Comparison of ENCODE assay signal across 8 cellular contexts in the genomic region with DNA sequence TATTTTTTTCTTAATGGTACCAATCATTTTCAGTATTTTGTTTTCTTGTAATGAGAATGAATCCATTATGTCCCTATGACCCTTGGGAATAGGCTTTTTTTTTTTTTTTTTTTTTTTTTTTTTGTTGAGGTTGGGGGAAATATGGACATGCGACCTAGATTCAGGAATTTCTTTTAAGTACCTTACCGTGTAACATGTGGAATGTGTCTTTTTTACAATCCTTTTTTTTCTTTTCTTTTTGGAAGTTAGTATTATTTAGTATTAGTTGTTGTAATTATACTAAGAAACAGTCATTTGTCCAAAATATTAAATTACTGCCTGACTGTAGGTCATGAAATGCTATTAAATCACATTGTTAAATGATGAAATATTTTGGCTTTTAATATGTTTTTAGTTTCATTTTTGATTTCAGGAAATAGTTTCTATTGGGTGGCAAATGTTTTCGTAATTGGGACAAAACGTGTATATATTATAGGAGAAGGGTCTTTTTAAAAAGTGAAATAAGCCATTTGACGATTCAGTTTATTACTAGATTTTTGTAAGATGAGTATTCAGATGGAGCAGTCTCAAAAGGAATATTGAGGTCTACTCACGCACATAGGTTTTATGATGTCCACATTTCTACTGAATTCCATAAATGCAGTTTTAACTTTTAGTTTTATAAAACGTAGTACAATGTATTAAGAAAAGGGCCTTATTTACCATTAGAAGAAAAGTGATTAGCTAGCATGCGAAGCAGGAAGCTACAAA. TPM values are rescaled to one million over a fixed set of nuclear protein-coding genes. Genes with fewer than 3 reads are reported as not detected.
DNase-seq lines count a peak whose midpoint lies in the region; ATAC-seq and TF ChIP-seq lines count a peak whose summit lies in the region.

No MANE protein-coding gene starts in this region.

- H3K36me3 Mint-ChIP-seq in activated naive CD8-positive, alpha-beta T cell treated with anti-CD3 and anti-CD28 coated beads for 36 hours = peaks cover 18% of the 10 kb centered on the region

- H4K12ac ChIP-seq in trophoblast cell (ENCODE audit: low read depth, low read length) = no peak overlapping the region

- no peak overlapping the region for H2AFZ ChIP-seq in trophoblast cell (ENCODE audit: insufficient read depth, low read length, poor library complexity)

- H3K4me3 Mint-ChIP-seq in activated naive CD8-positive, alpha-beta T cell treated with anti-CD3 and anti-CD28 coated beads for 36 hours = peak overlapping the region; percentile 90

- H3K23ac ChIP-seq in trophoblast cell (ENCODE audit: low read length) = no peak overlapping the region

- peaks cover 0 to 51% of the 10 kb centered on the region in 2 donors for H3K4me1 ChIP-seq in right atrium auricular region
- H3K4me1 ChIP-seq in liver (ENCODE audit: control insufficient read depth in 4 of 4, insufficient read depth in 4 of 4, low read length in 3 of 4) = peaks cover 0 to 34% (median 23%) of the 10 kb centered on the region in 4 donors
- H3K4me1 ChIP-seq in trophoblast cell (ENCODE audit: control insufficient read depth in 1 of 2, insufficient read depth in 2 of 2, low read length in 2 of 2) = no peaks in the 10 kb centered on the region

- no peak overlapping the region for H3K4ac ChIP-seq in trophoblast cell (ENCODE audit: low read depth, low read length)

- no peaks in the 10 kb centered on the region for H3K27me3 Mint-ChIP-seq in activated naive CD8-positive, alpha-beta T cell treated with anti-CD3 and anti-CD28 coated beads for 36 hours

- peaks cover 25% of the 10 kb centered on the region for H3K79me1 ChIP-seq in trophoblast cell (ENCODE audit: low read length)

- peak overlapping the region; percentile 68 to 90 for H3K9ac ChIP-seq in liver (ENCODE audit: low read depth in 1 of 2, low read length in 2 of 2)
- no peak overlapping the region for H3K9ac ChIP-seq in trophoblast cell (ENCODE audit: low read length)

- TF ChIP-seq CTCF in right atrium auricular region (IDR thresholded peaks at IDR 0.05) (no peak), liver (IDR thresholded peaks at IDR 0.05; ENCODE audit: low read depth, low read length, missing input control) (no peak)

- no peaks in the 10 kb centered on the region for H3K9me3 Mint-ChIP-seq in activated naive CD8-positive, alpha-beta T cell treated with anti-CD3 and anti-CD28 coated beads for 36 hours

- H3K79me2 ChIP-seq in trophoblast cell (ENCODE audit: control insufficient read depth, insufficient read depth, low read length, poor library complexity) = peaks cover 33% of the 10 kb centered on the region

- 19% methylated on average over 8 of the region's 8 CpGs for WGBS in liver
- WGBS in trophoblast cell (ENCODE audit: extremely low coverage, insufficient coverage, insufficient read length) = no CpG with 5 or more reads among the region's 8 CpGs

- H3K27ac Mint-ChIP-seq in activated naive CD8-positive, alpha-beta T cell treated with anti-CD3 and anti-CD28 coated beads for 36 hours = peak overlapping the region; percentile 94

- H4K91ac ChIP-seq in trophoblast cell (ENCODE audit: low read depth, low read length) = no peak overlapping the region

- no peak overlapping the region for H4K8ac ChIP-seq in trophoblast cell (ENCODE audit: low read depth, low read length)

- no peak for TF ChIP-seq RAD21 in liver (IDR thresholded peaks at IDR 0.05)

- no peak overlapping the region for H2AK5ac ChIP-seq in trophoblast cell (ENCODE audit: low read length)

- H2BK5ac ChIP-seq in trophoblast cell (ENCODE audit: low read depth, low read length, poor library complexity) = no peak overlapping the region

- H3K27ac ChIP-seq in right atrium auricular region (peak overlapping the region; percentile 98 to 99), liver (ENCODE audit: low read depth in 1 of 2, low read length in 2 of 2) (peak overlapping the region; percentile 73 to 79), trophoblast cell (ENCODE audit: low read depth, low read length) (no peak overlapping the region)

- H2BK120ac ChIP-seq in trophoblast cell (ENCODE audit: insufficient read depth, low read length, poor library complexity) = no peak overlapping the region

- DNase-seq in right atrium auricular region (ENCODE audit: low spot score) = no peak
- no peak for DNase-seq in Right ventricle myocardium inferior (ENCODE audit: missing footprints)
- no peak for DNase-seq in activated naive CD8-positive, alpha-beta T cell treated with anti-CD3 and anti-CD28 coated beads for 36 hours
- no peak for DNase-seq in NCI-H187 treated with DMSO at 0.1 percent for 48 hours (lab: John Stamatoyannopoulos, UW)
- no peak for DNase-seq in KG1 (lab: John Stamatoyannopoulos, UW)
- no peak for DNase-seq in trophoblast cell
- no peak for DNase-seq in HPDE6-E6E7 (ENCODE audit: extremely low spot score)

- no peaks in the 10 kb centered on the region for H3K9me3 ChIP-seq in right atrium auricular region
- no peaks in the 10 kb centered on the region for H3K9me3 ChIP-seq in liver (ENCODE audit: control insufficient read depth in 4 of 4, low read length in 3 of 4)
- H3K9me3 ChIP-seq in trophoblast cell (ENCODE audit: insufficient read depth, low read depth, low read length) = no peaks in the 10 kb centered on the region

- peaks cover 50% of the 10 kb centered on the region for H3K4me1 Mint-ChIP-seq in activated naive CD8-positive, alpha-beta T cell treated with anti-CD3 and anti-CD28 coated beads for 36 hours

- H3K18ac ChIP-seq in trophoblast cell (ENCODE audit: low read length) = no peak overlapping the region

- no peaks in the 10 kb centered on the region for H3K27me3 ChIP-seq in right atrium auricular region
- no peaks in the 10 kb centered on the region for H3K27me3 ChIP-seq in liver (ENCODE audit: control insufficient read depth in 4 of 4, insufficient read depth in 4 of 4, low read length in 3 of 4)
- H3K27me3 ChIP-seq in trophoblast cell (ENCODE audit: insufficient read depth, low read length) = no peaks in the 10 kb centered on the region

- H2BK12ac ChIP-seq in trophoblast cell (ENCODE audit: low read length) = no peak overlapping the region

- H3K4me2 ChIP-seq in trophoblast cell (ENCODE audit: low read length) = no peak overlapping the region

- no peaks in the 10 kb centered on the region for H3K36me3 ChIP-seq in right atrium auricular region
- H3K36me3 ChIP-seq in liver (ENCODE audit: control insufficient read depth in 4 of 4, insufficient read depth in 3 of 4, low read depth in 1 of 4, low read length in 3 of 4) = no peaks in the 10 kb centered on the region
- peaks cover 1 to 2% of the 10 kb centered on the region in 2 experiments for H3K36me3 ChIP-seq in trophoblast cell (ENCODE audit: control insufficient read depth in 1 of 2, insufficient read depth in 2 of 2, low read length in 2 of 2)

- no peak for ATAC-seq in Right ventricle myocardium inferior

- H3K4me3 ChIP-seq in right atrium auricular region (peak overlapping the region; percentile 22 to 83), liver (ENCODE audit: low read depth in 1 of 3, low read length in 3 of 3) (peak overlapping the region; percentile 18 to 37 (median 29)), trophoblast cell (ENCODE audit: low read depth, low read length) (no peak overlapping the region)

- intact Hi-C loops in Right ventricle myocardium inferior (cut with DNase I) = loop anchor here (2.0 to 5.0 kb wide), 2 partner anchors 173 to 405 kb away; no protein-coding TSS in a partner anchor

- H3K14ac ChIP-seq in trophoblast cell (ENCODE audit: low read length) = no peak overlapping the region

TF ChIP-seq in liver, 16 proteins besides CTCF, POLR2A, EP300 and RAD21:
- TF ChIP-seq YY1 (IDR thresholded peaks at IDR 0.05) (peak; percentile 20), NR2F2 (IDR thresholded peaks at IDR 0.05) (no peak), GABPA (IDR thresholded peaks at IDR 0.05 in 1 of 2, conservative IDR thresholded peaks at IDR 0.05 in 1 of 2) (no peak), HNF4G (IDR thresholded peaks at IDR 0.05) (no peak)

RNA-seq across cellular contexts. Expression of a gene that starts 4.9 kb away (rescaled TPM):
- 10 to 100 TPM; 43.9 to 44.6 TPM for total RNA-seq in right atrium auricular region
- total RNA-seq in Right ventricle myocardium inferior = 46.4 TPM
- 10 to 100 TPM; 40.6 to 41.5 TPM for total RNA-seq in activated naive CD8-positive, alpha-beta T cell treated with anti-CD3 and anti-CD28 coated beads for 36 hours
- total RNA-seq in liver = 10 to 100 TPM; 34.9 to 49.0 TPM
- 10 to 100 TPM in 1 of 2 donors, 1 to 10 TPM in 1; 7.0 to 13.5 TPM for polyA plus RNA-seq in liver
- 38.2 and 38.3 TPM in 2 replicates for polyA plus RNA-seq in trophoblast cell (2013)
